In genomic region chr6:43842964-43843645, GRCh38 we compare ENCODE assay signal across 1 cellular context.
TF ChIP-seq lines count a peak whose summit lies in the region.

No MANE protein-coding gene starts in this region.

TF ChIP-seq in K562, 482 proteins besides CTCF, POLR2A, EP300 and RAD21 (continued from another document and continues in another):
- no peak for TF ChIP-seq CBX8 (IDR thresholded peaks at IDR 0.05; ENCODE audit: borderline replicate concordance, extremely low read depth, low read depth, low read length, poor library complexity, severe bottlenecking)
- peak; percentile 45; the same call in 1 of the 2 replicates for TF ChIP-seq ARID3A (IDR thresholded peaks at IDR 0.05; ENCODE audit: borderline replicate concordance, low read depth, low read length)
- peak; percentile 74; the same call in 1 of the 2 replicates for TF ChIP-seq NBN (IDR thresholded peaks at IDR 0.05; ENCODE audit: low read depth)
- peak; percentile 69 for TF ChIP-seq CREM (IDR thresholded peaks at IDR 0.05; ENCODE audit: low read depth)
- TF ChIP-seq ZNF583 (CRISPR knock-in tag; IDR thresholded peaks at IDR 0.05), result 0 out of 2 replicates have a peak, but pooled peaks have one; percentile 13
- TF ChIP-seq DDX20 (tag; IDR thresholded peaks at IDR 0.05; ENCODE audit: low read depth), result no peak
- TF ChIP-seq SMAD2 (IDR thresholded peaks at IDR 0.05; ENCODE audit: low read depth, low read length), result no peak
- TF ChIP-seq NFE2 (IDR thresholded peaks at IDR 0.05; ENCODE audit: low read depth), result peak; percentile 95
- no peak for TF ChIP-seq FOXP4 (CRISPR knock-in tag; IDR thresholded peaks at IDR 0.05; ENCODE audit: borderline replicate concordance)
- TF ChIP-seq RCOR1 (IDR thresholded peaks at IDR 0.05; ENCODE audit: borderline replicate concordance in 1 of 2, low read depth in 2 of 2, low read length in 2 of 2), result peak; percentile 10 to 97; a peak in 3 of 4 replicates
- TF ChIP-seq TRIM24 (IDR thresholded peaks at IDR 0.05), result peak in 1 of 2 experiments; percentile 74; a peak in 2 of 4 replicates
- peak in 1 of 2 experiments; percentile 77; a peak in 2 of 4 replicates for TF ChIP-seq TEAD1 (CRISPR knock-in tag; IDR thresholded peaks at IDR 0.05)
- peak; percentile 59 to 82 for TF ChIP-seq KDM1A (IDR thresholded peaks at IDR 0.05)
- TF ChIP-seq ZBTB9 (CRISPR knock-in tag; IDR thresholded peaks at IDR 0.05), result 0 out of 2 replicates have a peak, but pooled peaks have one; percentile 15
- TF ChIP-seq SRSF3 (IDR thresholded peaks at IDR 0.05; ENCODE audit: insufficient read depth, low read length), result no peak
- TF ChIP-seq SMARCA4 (IDR thresholded peaks at IDR 0.05), result peak; percentile 95
- TF ChIP-seq NONO (IDR thresholded peaks at IDR 0.05; ENCODE audit: low read depth in 2 of 2, low read length in 1 of 2), result peak in 1 of 2 experiments; percentile 38; a peak in 1 of 4 replicates
- peak; percentile 62; the same call in 1 of the 2 replicates for TF ChIP-seq JUN (IDR thresholded peaks at IDR 0.05; ENCODE audit: borderline replicate concordance, low read depth, low read length)
- TF ChIP-seq JUN (CRISPR knock-in tag; IDR thresholded peaks at IDR 0.05; ENCODE audit: borderline replicate concordance), result no peak
- TF ChIP-seq E2F8 (IDR thresholded peaks at IDR 0.05; ENCODE audit: low read depth, partially characterized antibody), result no peak
- TF ChIP-seq ERF (CRISPR knock-in tag; IDR thresholded peaks at IDR 0.05), result 0 out of 2 replicates have a peak, but pooled peaks have one; percentile 34
- no peak for TF ChIP-seq THRA (IDR thresholded peaks at IDR 0.05)
- TF ChIP-seq DEAF1 (CRISPR knock-in tag; IDR thresholded peaks at IDR 0.05), result no peak
- peak; percentile 64; the same call in 1 of the 2 replicates for TF ChIP-seq SMARCC2 (IDR thresholded peaks at IDR 0.05; ENCODE audit: low read depth)
- TF ChIP-seq VEZF1 (CRISPR knock-in tag; IDR thresholded peaks at IDR 0.05), result peak; percentile 55; the same call in 1 of the 2 replicates
- peak; percentile 39; the same call in 1 of the 2 replicates for TF ChIP-seq ZNF609 (CRISPR knock-in tag; IDR thresholded peaks at IDR 0.05; ENCODE audit: borderline replicate concordance)
- no peak for TF ChIP-seq ZNF224 (CRISPR knock-in tag; IDR thresholded peaks at IDR 0.05)
- peak; percentile 34; the same call in 1 of the 2 replicates for TF ChIP-seq ZBTB2 (IDR thresholded peaks at IDR 0.05)
- TF ChIP-seq MAFK (IDR thresholded peaks at IDR 0.05; ENCODE audit: low read length), result peak; percentile 86
- TF ChIP-seq ZNF398 (CRISPR knock-in tag; IDR thresholded peaks at IDR 0.05), result no peak
- TF ChIP-seq NCOA4 (IDR thresholded peaks at IDR 0.05; ENCODE audit: partially characterized antibody), result no peak
- no peak for TF ChIP-seq IRF2 (CRISPR knock-in tag; IDR thresholded peaks at IDR 0.05)
- TF ChIP-seq PTTG1 (tag; IDR thresholded peaks at IDR 0.05; ENCODE audit: low read depth), result 0 out of 2 replicates have a peak, but pooled peaks have one; percentile 7
- no peak for TF ChIP-seq ZNF274 (IDR thresholded peaks at IDR 0.05; ENCODE audit: borderline replicate concordance, low read depth, low read length)
- no peak for TF ChIP-seq ZNF57 (CRISPR knock-in tag; IDR thresholded peaks at IDR 0.05)
- no peak for TF ChIP-seq SLC30A9 (CRISPR knock-in tag; IDR thresholded peaks at IDR 0.05)
- no peak for TF ChIP-seq SMARCB1 (IDR thresholded peaks at IDR 0.05; ENCODE audit: insufficient read length, low read depth)
- peak; percentile 97 for TF ChIP-seq MAFG (tag; conservative IDR thresholded peaks at IDR 0.05)
